Comparison of ENCODE assay signal across 8 cellular contexts in genomic region chr20:36847009-36847709, GRCh38.
DNase-seq lines count a peak whose midpoint lies in the region; ATAC-seq and TF ChIP-seq lines count a peak whose summit lies in the region.

No MANE protein-coding gene starts in this region.

- TF ChIP-seq CTCF in parathyroid adenoma (IDR thresholded peaks at IDR 0.05) (no peak), GM10248 (IDR thresholded peaks at IDR 0.05; ENCODE audit: control extremely low read depth, extremely low read depth, low read depth, missing control alignments) (no peak)

- no peak overlapping the region for H3K4me3 ChIP-seq in parathyroid adenoma (ENCODE audit: low read depth, low read length)

- peak overlapping the region; percentile 60 for H3K27ac ChIP-seq in parathyroid adenoma

- H2AFZ ChIP-seq in parathyroid adenoma, result no peak overlapping the region

- H3K9ac ChIP-seq in parathyroid adenoma, result no peak overlapping the region

- no peaks in the 10 kb centered on the region for H3K36me3 ChIP-seq in parathyroid adenoma (ENCODE audit: control insufficient read depth, insufficient read depth, low read length)

- no peaks in the 10 kb centered on the region for H3K4me1 ChIP-seq in parathyroid adenoma

- no peaks in the 10 kb centered on the region for H3K27me3 ChIP-seq in parathyroid adenoma (ENCODE audit: control insufficient read depth, insufficient read depth, low read length)

- no peak for ATAC-seq in HG02884 (IDR thresholded peaks at IDR 0.05; ENCODE audit: unreplicated experiment)

- CTCF ChIA-PET in GM10248 (lab: Yijun Ruan, JAX), result interaction anchor here (1.1 to 7.3 kb wide), 7 partner anchors 10 to 242 kb away, joined by 3 to 61 read pairs (median 5); partner anchors contain the start of gene RAB5IF

- H3K4me2 ChIP-seq in parathyroid adenoma (ENCODE audit: low read length), result no peak overlapping the region

- DNase-seq in C1 segment of cervical spinal cord (lab: John Stamatoyannopoulos, UW) (peak in 12 of 14 donors; percentile 16 to 90 (median 48)), T1000 (lab: John Stamatoyannopoulos, UW) (peak; percentile 29), globus pallidus (ENCODE audit: low spot score) (peak; percentile 85), DMS53 (lab: John Stamatoyannopoulos, UW) (no peak), GM10248 (ENCODE audit: extremely low spot score) (no peak)
- no peak for DNase-seq in activated CD4-positive, CD25-positive, alpha-beta regulatory T cell treated with anti-CD3 and anti-CD28 coated beads, Interleukin-2, amount 50 U/mL, for 72 hours

- no peaks in the 10 kb centered on the region for H3K9me3 ChIP-seq in parathyroid adenoma (ENCODE audit: control insufficient read depth, low read length)

- H3K79me2 ChIP-seq in parathyroid adenoma, result peaks cover 23% of the 10 kb centered on the region

- POLR2A ChIA-PET in GM10248 (lab: Yijun Ruan, JAX), result no interaction called here

Comparison
In these comparisons a context has a peak if more than half of its experiments do, and no peak if none do; other contexts are left out.
1. DNase-seq: peak in C1 segment of cervical spinal cord (12 of 14), T1000 (single experiment) and globus pallidus (single experiment); none in DMS53 (single experiment), activated CD4-positive, CD25-positive, alpha-beta regulatory T cell treated with anti-CD3 and anti-CD28 coated beads, Interleukin-2, amount 50 U/mL, for 72 hours (single experiment) and GM10248 (single experiment).